In genomic region chr10:101718681-101719275, GRCh38 we compare ENCODE assay signal across 1 cellular context.
TF ChIP-seq lines count a peak whose summit lies in the region.

No MANE protein-coding gene starts in this region.

TF ChIP-seq in HEK293, 187 proteins besides CTCF, POLR2A, EP300 and RAD21:
- no peak for TF ChIP-seq ZNF521 (tag by site-specific recombination; IDR thresholded peaks at IDR 0.05)
- TF ChIP-seq, protein P1, sequence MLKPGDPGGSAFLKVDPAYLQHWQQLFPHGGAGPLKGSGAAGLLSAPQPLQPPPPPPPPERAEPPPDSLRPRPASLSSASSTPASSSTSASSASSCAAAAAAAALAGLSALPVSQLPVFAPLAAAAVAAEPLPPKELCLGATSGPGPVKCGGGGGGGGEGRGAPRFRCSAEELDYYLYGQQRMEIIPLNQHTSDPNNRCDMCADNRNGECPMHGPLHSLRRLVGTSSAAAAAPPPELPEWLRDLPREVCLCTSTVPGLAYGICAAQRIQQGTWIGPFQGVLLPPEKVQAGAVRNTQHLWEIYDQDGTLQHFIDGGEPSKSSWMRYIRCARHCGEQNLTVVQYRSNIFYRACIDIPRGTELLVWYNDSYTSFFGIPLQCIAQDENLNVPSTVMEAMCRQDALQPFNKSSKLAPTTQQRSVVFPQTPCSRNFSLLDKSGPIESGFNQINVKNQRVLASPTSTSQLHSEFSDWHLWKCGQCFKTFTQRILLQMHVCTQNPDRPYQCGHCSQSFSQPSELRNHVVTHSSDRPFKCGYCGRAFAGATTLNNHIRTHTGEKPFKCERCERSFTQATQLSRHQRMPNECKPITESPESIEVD (tag by site-specific recombination; IDR thresholded peaks at IDR 0.05) = no peak
- TF ChIP-seq ZNF600 (tag by site-specific recombination; IDR thresholded peaks at IDR 0.05) = peak; percentile 73; the same call in 1 of the 2 replicates
